ENCODE assay signal across 25 cellular contexts in genomic region chr10:91033536-91033935, GRCh38.
A peak's percentile ranks its signal among the peaks of the same experiment; 100 is the strongest.
DNase-seq lines count a peak whose midpoint lies in the region; ATAC-seq lines count a peak whose summit lies in the region.
"Had no signal": no experiment of that assay in that cellular context is flagged by ENCODE, and none has a peak within 500 bp of the region (broad histone marks: within the 10 kb centered on the region; RNA-seq: fewer than 3 reads in every experiment).

No MANE protein-coding gene starts in this region.

- H3K9me3 Mint-ChIP-seq in activated T-cell treated with anti-CD3 and anti-CD28 coated beads, Interleukin-2, amount 50 U/mL, for 72 hours = peaks cover 2 to 4% of the 10 kb centered on the region in 2 donors
- H3K9me3 Mint-ChIP-seq: stimulated activated memory B cell treated with anti-CD40 and anti-IgM and Interleukin-4, amounts not matched to agents 10 μg/mL and 1 μg/mL and 100 μg/mL, for 72 hours had no signal

- peaks cover 2 to 3% of the 10 kb centered on the region in 2 donors for H3K36me3 Mint-ChIP-seq in activated T-cell treated with anti-CD3 and anti-CD28 coated beads, Interleukin-2, amount 50 U/mL, for 72 hours (ENCODE audit: insufficient read depth in 2 of 2)
- H3K36me3 Mint-ChIP-seq: CD14-positive monocyte; stimulated activated memory B cell treated with anti-CD40 and anti-IgM and Interleukin-4, amounts not matched to agents 10 μg/mL and 1 μg/mL and 100 μg/mL, for 72 hours had no signal

- no peak overlapping the region for H3K14ac ChIP-seq in neuronal stem cell (ENCODE audit: low read length)

- no peak overlapping the region for H2BK15ac ChIP-seq in neuronal stem cell (ENCODE audit: low read length)

- no peak overlapping the region for H4K91ac ChIP-seq in neuronal stem cell (ENCODE audit: low read depth, low read length, poor library complexity)

- H3K4me2 ChIP-seq in neuronal stem cell (ENCODE audit: insufficient read depth, low read length, poor library complexity, severe bottlenecking) = no peak overlapping the region
- H3K4me2 ChIP-seq: hepatocyte had no signal

- H3K4me1 Mint-ChIP-seq in activated T-cell treated with anti-CD3 and anti-CD28 coated beads, Interleukin-2, amount 50 U/mL, for 72 hours (ENCODE audit: low read depth) = peaks cover 21% of the 10 kb centered on the region

- H3K27ac Mint-ChIP-seq in activated T-cell treated with anti-CD3 and anti-CD28 coated beads, Interleukin-2, amount 50 U/mL, for 72 hours = peak overlapping the region; percentile 40
- H3K27ac Mint-ChIP-seq: stimulated activated memory B cell treated with anti-CD40 and anti-IgM and Interleukin-4, amounts not matched to agents 10 μg/mL and 1 μg/mL and 100 μg/mL, for 72 hours had no signal

- WGBS in neuronal stem cell (ENCODE audit: extremely low coverage in 2 of 2, insufficient read length in 2 of 2, insufficient replicate concordance in 1 of 2), 2 donors = no CpG with 5 or more reads among the region's 5 CpGs

- no peak overlapping the region for H3K9ac ChIP-seq in neuronal stem cell (ENCODE audit: low read depth, low read length, poor library complexity)

- no peaks in the 10 kb centered on the region for H3K36me3 ChIP-seq in KOPT-K1 (ENCODE audit: insufficient read depth, low read length)
- no peaks in the 10 kb centered on the region for H3K36me3 ChIP-seq in neuronal stem cell (replicated peaks in 1 of 2; ENCODE audit: control insufficient read depth in 2 of 2, insufficient read depth in 2 of 2, low read length in 2 of 2)
- H3K36me3 ChIP-seq: brain microvascular endothelial cell, MG63, pancreas, thyroid gland had no signal

- H3K18ac ChIP-seq in neuronal stem cell (ENCODE audit: low read length) = no peak overlapping the region

- no peak overlapping the region for H4K8ac ChIP-seq in neuronal stem cell (ENCODE audit: low read depth, low read length)

- H3K79me1 ChIP-seq in neuronal stem cell (ENCODE audit: low read depth, low read length) = no peaks in the 10 kb centered on the region

- H3K27me3 ChIP-seq in neuronal stem cell (ENCODE audit: control insufficient read depth in 3 of 3, insufficient read depth in 3 of 3, low read depth in 1 of 3, low read length in 3 of 3) = no peaks in the 10 kb centered on the region
- H3K27me3 ChIP-seq: brain microvascular endothelial cell, hepatocyte, MG63, pancreas, thyroid gland had no signal

- no peak overlapping the region for H2AK5ac ChIP-seq in neuronal stem cell (ENCODE audit: low read depth, low read length)

- peak overlapping the region; percentile 58 for H3K27ac ChIP-seq in KOPT-K1 (ENCODE audit: low read depth, low read length, poor library complexity, severe bottlenecking)
- H3K27ac ChIP-seq in caudate nucleus (ENCODE audit: low read depth, low read length) = peak overlapping the region; percentile 24
- H3K27ac ChIP-seq in neuronal stem cell (replicated peaks; ENCODE audit: low read length) = peak overlapping the region; percentile 30
- H3K27ac ChIP-seq: brain microvascular endothelial cell, HL-60, pancreas, thyroid gland had no signal

- no peak for DNase-seq in activated T-cell treated with anti-CD3 and anti-CD28 coated beads, Interleukin-2, amount 50 U/mL, for 72 hours
- DNase-seq in activated T-cell treated with anti-CD3 and anti-CD28 coated beads, Interleukin-2, amount 50 U/mL, for 1 hour = no peak
- no peak for DNase-seq in caudate nucleus (lab: John Stamatoyannopoulos, UW)
- DNase-seq in neuronal stem cell (ENCODE audit: low spot score) = no peak
- no peak for DNase-seq in T1000 (lab: John Stamatoyannopoulos, UW)
- no peak for DNase-seq in DMS79 treated with DMSO at 0.1 percent for 48 hours (lab: John Stamatoyannopoulos, UW)
- DNase-seq: ACHN; activated CD8-positive, alpha-beta memory T cell treated with anti-CD3 and anti-CD28 coated beads, Interleukin-2, amount 50 U/mL, for 48 hours; brain microvascular endothelial cell; DMS53; MG63; NCI-H1436 treated with DMSO at 0.1 percent for 48 hours; NCI-H2171 treated with DMSO at 0.1 percent for 48 hours; NCI-H526; pancreas; RPMI8226; thyroid gland had no signal

- H3K9me3 ChIP-seq in KOPT-K1 (ENCODE audit: insufficient read depth, low read length, poor library complexity, severe bottlenecking) (no peaks in the 10 kb centered on the region), neuronal stem cell (replicated peaks in 1 of 2; ENCODE audit: control insufficient read depth in 2 of 2, insufficient read depth in 1 of 2, low read depth in 1 of 2, low read length in 2 of 2) (no peaks in the 10 kb centered on the region)
- H3K9me3 ChIP-seq: MG63, pancreas, thyroid gland had no signal

- ATAC-seq in activated T-cell treated with anti-CD3 and anti-CD28 coated beads, Interleukin-2, amount 50 U/mL, for 72 hours (replicated peaks in 1 of 2) = no peak
- ATAC-seq in HG03457 (IDR thresholded peaks at IDR 0.05; ENCODE audit: unreplicated experiment) = no peak
- ATAC-seq: GM12878; stimulated activated memory B cell treated with anti-CD40 and anti-IgM and Interleukin-4, amounts not matched to agents 10 μg/mL and 1 μg/mL and 100 μg/mL, for 72 hours had no signal

- no peak overlapping the region for H3K4ac ChIP-seq in neuronal stem cell (ENCODE audit: low read length)

- no peak overlapping the region for H3K4me3 Mint-ChIP-seq in activated T-cell treated with anti-CD3 and anti-CD28 coated beads, Interleukin-2, amount 50 U/mL, for 72 hours
- H3K4me3 Mint-ChIP-seq: CD14-positive monocyte; stimulated activated memory B cell treated with anti-CD40 and anti-IgM and Interleukin-4, amounts not matched to agents 10 μg/mL and 1 μg/mL and 100 μg/mL, for 72 hours had no signal

- peak overlapping the region; percentile 40 for H2AFZ ChIP-seq in neuronal stem cell (ENCODE audit: low read length)

- H2BK5ac ChIP-seq in neuronal stem cell (ENCODE audit: low read length) = no peak overlapping the region

- peaks cover 11 to 27% of the 10 kb centered on the region in 2 donors for H3K4me1 ChIP-seq in neuronal stem cell (ENCODE audit: control insufficient read depth in 2 of 2, insufficient read depth in 1 of 2, low read depth in 1 of 2, low read length in 2 of 2)
- H3K4me1 ChIP-seq: pancreas had no signal

- H2BK12ac ChIP-seq in neuronal stem cell (ENCODE audit: low read length) = no peak overlapping the region

- no peak overlapping the region for H3K4me3 ChIP-seq in neuronal stem cell (ENCODE audit: low read length in 2 of 2)
- H3K4me3 ChIP-seq: coronary artery, GM12878, hepatocyte, MG63, pancreas, thyroid gland had no signal

- no peaks in the 10 kb centered on the region for H3K27me3 Mint-ChIP-seq in activated T-cell treated with anti-CD3 and anti-CD28 coated beads, Interleukin-2, amount 50 U/mL, for 72 hours (ENCODE audit: low read depth)
- H3K27me3 Mint-ChIP-seq: stimulated activated memory B cell treated with anti-CD40 and anti-IgM and Interleukin-4, amounts not matched to agents 10 μg/mL and 1 μg/mL and 100 μg/mL, for 72 hours had no signal

- no peak overlapping the region for H3K23ac ChIP-seq in neuronal stem cell (ENCODE audit: low read depth, low read length, poor library complexity)

- H2BK120ac ChIP-seq in neuronal stem cell (ENCODE audit: low read depth, low read length) = no peak overlapping the region
